16 cellular contexts compared by ENCODE assay signal in genomic region chr11:105072121-105072520, GRCh38. TPM values are rescaled to one million over a fixed set of nuclear protein-coding genes. Genes with fewer than 3 reads are reported as not detected.
"Had no signal": no experiment of that assay in that cellular context is flagged by ENCODE, and none has a peak within 500 bp of the region (broad histone marks: within the 10 kb centered on the region; RNA-seq: fewer than 3 reads in every experiment).

No MANE protein-coding gene starts in this region.

RNA-seq across cellular contexts. Expression of gene CARD16, which starts 27.0 kb away (rescaled TPM):
- total RNA-seq: cardiac muscle cell, cerebellum had no signal
- polyA plus RNA-seq: cardiac muscle cell had no signal

RNA-seq across cellular contexts. Expression of gene CASP1, which starts 37.2 kb away (rescaled TPM):
- total RNA-seq: ascending aorta, cardiac muscle cell had no signal

RNA-seq across cellular contexts. Expression of gene CASP5, which starts 49.2 kb away (rescaled TPM):
- total RNA-seq: activated naive CD4-positive, alpha-beta T cell treated with anti-CD3 and anti-CD28 coated beads for 36 hours; activated naive CD4-positive, alpha-beta T cell treated with anti-CD3 and anti-CD28 coated beads, Interleukin-2, amount 50 U/mL, for 72 hours; activated naive CD8-positive, alpha-beta T cell treated with anti-CD3 and anti-CD28 coated beads for 36 hours; activated naive CD8-positive, alpha-beta T cell treated with anti-CD3 and anti-CD28 coated beads, Interleukin-2, amount 10 ng/mL, durations not matched to agents 7 days and 5 days; activated T-cell treated with anti-CD3 and anti-CD28 coated beads, Interleukin-2, amount 50 U/mL, for 4 hours; activated T-cell treated with anti-CD3 and anti-CD28 coated beads, Interleukin-2, amount 50 U/mL, for 72 hours; activated T-helper 1 cell treated with anti-CD3 and anti-CD28 coated beads, Interleukin-12 subunit alpha, Interleukin-12 subunit beta, Interleukin-2, Interleukin-4 antibody, amounts not matched to agents 30 ng/mL and 10 ng/mL and 1 ng/mL, durations not matched to agents 14 hours and 24 hours and 36 hours; activated T-helper 17 cell treated with anti-CD3 and anti-CD28 coated beads, Interleukin-2, amount 50 U/mL, for 72 hours; activated T-helper 2 cell treated with anti-CD3 and anti-CD28 coated beads, Interferon-gamma antibody, Interleukin-2, Interleukin-4, amounts not matched to agents 10 μg/mL and 5 μg/mL and 100 μg/mL, durations not matched to agents 14 hours and 24 hours and 36 hours; ascending aorta; astrocyte; body of pancreas; bronchial epithelial cell; cardiac muscle cell; cardiac septum; cerebellum had no signal
- polyA plus RNA-seq: cardiac muscle cell had no signal
